Comparison of ENCODE assay signal across 9 cellular contexts in genomic region chr10:26737730-26738129, GRCh38. TPM values are rescaled to one million over a fixed set of nuclear protein-coding genes. Genes with fewer than 3 reads are reported as not detected.
DNase-seq lines count a peak whose midpoint lies in the region; ATAC-seq lines count a peak whose summit lies in the region.
"Had no signal": no experiment of that assay in that cellular context is flagged by ENCODE, and none has a peak within 500 bp of the region (broad histone marks: within the 10 kb centered on the region; RNA-seq: fewer than 3 reads in every experiment).

No MANE protein-coding gene starts in this region.

- peaks cover 14 to 29% of the 10 kb centered on the region in 2 donors for H3K36me3 Mint-ChIP-seq in CD4-positive, alpha-beta memory T cell
- H3K36me3 Mint-ChIP-seq in activated CD4-positive, alpha-beta T cell treated with anti-CD3 and anti-CD28 coated beads, Interleukin-2, amount 10 ng/mL, durations not matched to agents 7 days and 5 days (ENCODE audit: low read depth): peaks cover 56% of the 10 kb centered on the region
- H3K36me3 Mint-ChIP-seq in memory B cell: peaks cover 6% of the 10 kb centered on the region

- ATAC-seq in GM19043 (IDR thresholded peaks at IDR 0.05; ENCODE audit: low read depth, unreplicated experiment) (peak; percentile 73), HG03103 (IDR thresholded peaks at IDR 0.05; ENCODE audit: low read depth, unreplicated experiment) (peak; percentile 65), memory B cell (ENCODE audit: low read depth) (peak; percentile 78)
- ATAC-seq: body of pancreas had no signal

- peak overlapping the region in 1 of 8 donors; percentile 39 for H3K4me3 Mint-ChIP-seq in CD4-positive, alpha-beta memory T cell
- H3K4me3 Mint-ChIP-seq in activated CD4-positive, alpha-beta T cell treated with anti-CD3 and anti-CD28 coated beads, Interleukin-2, amount 10 ng/mL, durations not matched to agents 7 days and 5 days: no peak overlapping the region
- H3K4me3 Mint-ChIP-seq in memory B cell: no peak overlapping the region

- H3K27me3 Mint-ChIP-seq in CD4-positive, alpha-beta memory T cell: no peaks in the 10 kb centered on the region
- H3K27me3 Mint-ChIP-seq in activated CD4-positive, alpha-beta T cell treated with anti-CD3 and anti-CD28 coated beads, Interleukin-2, amount 10 ng/mL, durations not matched to agents 7 days and 5 days: no peaks in the 10 kb centered on the region
- no peaks in the 10 kb centered on the region for H3K27me3 Mint-ChIP-seq in memory B cell

- peaks cover 3% of the 10 kb centered on the region for H3K36me3 ChIP-seq in CD4-positive, alpha-beta memory T cell (ENCODE audit: insufficient read depth, low read length)

- no peak overlapping the region for H3K4me3 ChIP-seq in CD4-positive, alpha-beta memory T cell (ENCODE audit: low read length in 2 of 2)
- H3K4me3 ChIP-seq: body of pancreas had no signal

- peak in 2 of 5 donors; percentile 12 to 53 for DNase-seq in CD4-positive, alpha-beta memory T cell
- DNase-seq in activated CD4-positive, alpha-beta T cell treated with anti-CD3 and anti-CD28 coated beads, Interleukin-2, amount 10 ng/mL, durations not matched to agents 7 days and 5 days: peak; percentile 43
- peak in 1 of 2 donors; percentile 56 for DNase-seq in memory B cell (ENCODE audit: low spot score in 2 of 2)
- DNase-seq in NCI-H345 (lab: John Stamatoyannopoulos, UW): no peak
- no peak for DNase-seq in NCI-H446 (lab: John Stamatoyannopoulos, UW)
- DNase-seq in G401 (ENCODE audit: low spot score): no peak

- POLR2A ChIA-PET in CD4-positive, alpha-beta memory T cell (lab: Charles Lee; ENCODE audit: partially characterized antibody): no interaction called here
- POLR2A ChIA-PET in activated CD4-positive, alpha-beta T cell treated with anti-CD3 and anti-CD28 coated beads, Interleukin-2, amount 10 ng/mL, durations not matched to agents 7 days and 5 days (lab: Charles Lee): no interaction called here

- no peak overlapping the region for H3K27ac ChIP-seq in CD4-positive, alpha-beta memory T cell (ENCODE audit: low read depth, low read length)
- H3K27ac ChIP-seq: body of pancreas had no signal

- peaks cover 19% of the 10 kb centered on the region for H3K4me1 ChIP-seq in CD4-positive, alpha-beta memory T cell (ENCODE audit: insufficient read depth, low read length)
- H3K4me1 ChIP-seq: body of pancreas had no signal

- CTCF ChIA-PET in CD4-positive, alpha-beta memory T cell (lab: Charles Lee; ENCODE audit: partially characterized antibody): no interaction called here
- CTCF ChIA-PET in activated CD4-positive, alpha-beta T cell treated with anti-CD3 and anti-CD28 coated beads, Interleukin-2, amount 10 ng/mL, durations not matched to agents 7 days and 5 days (lab: Charles Lee): no interaction called here

- H3K9me3 ChIP-seq in CD4-positive, alpha-beta memory T cell (ENCODE audit: control insufficient read depth in 1 of 2, low read length in 2 of 2): no peaks in the 10 kb centered on the region
- H3K9me3 ChIP-seq: body of pancreas had no signal

- peaks cover 26 to 36% (median 31%) of the 10 kb centered on the region in 4 donors for H3K4me1 Mint-ChIP-seq in CD4-positive, alpha-beta memory T cell
- H3K4me1 Mint-ChIP-seq in activated CD4-positive, alpha-beta T cell treated with anti-CD3 and anti-CD28 coated beads, Interleukin-2, amount 10 ng/mL, durations not matched to agents 7 days and 5 days: peaks cover 46% of the 10 kb centered on the region
- peaks cover 34% of the 10 kb centered on the region for H3K4me1 Mint-ChIP-seq in memory B cell

- H3K27me3 ChIP-seq in CD4-positive, alpha-beta memory T cell (ENCODE audit: insufficient read depth, low read length): no peaks in the 10 kb centered on the region
- H3K27me3 ChIP-seq: body of pancreas had no signal

- peak overlapping the region; percentile 62 to 83 (median 78) for H3K27ac Mint-ChIP-seq in CD4-positive, alpha-beta memory T cell
- H3K27ac Mint-ChIP-seq in activated CD4-positive, alpha-beta T cell treated with anti-CD3 and anti-CD28 coated beads, Interleukin-2, amount 10 ng/mL, durations not matched to agents 7 days and 5 days: peak overlapping the region; percentile 76
- peak overlapping the region; percentile 96 for H3K27ac Mint-ChIP-seq in memory B cell

- no peaks in the 10 kb centered on the region for H3K9me3 Mint-ChIP-seq in CD4-positive, alpha-beta memory T cell
- H3K9me3 Mint-ChIP-seq in activated CD4-positive, alpha-beta T cell treated with anti-CD3 and anti-CD28 coated beads, Interleukin-2, amount 10 ng/mL, durations not matched to agents 7 days and 5 days: no peaks in the 10 kb centered on the region
- no peaks in the 10 kb centered on the region for H3K9me3 Mint-ChIP-seq in memory B cell

- in situ Hi-C loops in G401 (cut with HindIII; ENCODE audit: low sequenced_read_pairs): loop anchor here (5.0 kb wide), 1 partner anchor 35 kb away; no protein-coding TSS in a partner anchor

- intact Hi-C loops in CD4-positive, alpha-beta memory T cell (cut with micrococcal nuclease): no loop called here

RNA-seq across cellular contexts. Expression of gene PDSS1, which starts 40.2 kb away (rescaled TPM):
- 1 to 10 TPM; 3.1 to 3.3 TPM for total RNA-seq in CD4-positive, alpha-beta memory T cell
- 1 to 10 TPM; 2.5 to 4.5 TPM for polyA plus RNA-seq in CD4-positive, alpha-beta memory T cell
- 10 to 100 TPM; 13.7 to 17.6 TPM for total RNA-seq in activated CD4-positive, alpha-beta T cell treated with anti-CD3 and anti-CD28 coated beads, Interleukin-2, amount 10 ng/mL, durations not matched to agents 7 days and 5 days
- total RNA-seq in G401 (2014; rRNA removed; shearing (Covaris generic)): 11.2 and 20.2 TPM in 2 replicates
